Comparison of ENCODE assay signal across 9 cellular contexts in the genomic region with DNA sequence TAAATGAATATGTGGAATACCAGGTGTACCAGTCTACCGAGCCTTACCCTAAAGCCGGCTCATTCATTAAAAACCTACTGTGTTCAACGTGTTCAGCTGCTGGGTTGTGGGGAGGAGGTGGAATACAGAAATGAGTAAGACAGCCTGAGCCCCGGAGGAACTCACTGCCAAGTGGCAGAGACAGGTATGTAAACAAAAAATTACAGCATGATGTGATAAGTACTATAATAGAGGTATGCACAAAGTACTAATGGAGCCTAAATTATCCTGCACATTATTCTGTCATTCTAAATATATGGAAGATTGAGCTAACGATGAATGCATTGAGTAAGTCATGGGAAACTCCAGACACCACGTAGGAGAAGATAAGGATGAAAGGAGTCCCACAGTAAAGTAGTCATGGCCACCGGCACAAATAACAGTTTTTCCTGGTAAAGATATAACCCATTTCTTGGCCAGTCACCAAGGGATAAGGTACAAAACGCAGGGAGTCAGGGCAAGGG. TPM values are rescaled to one million over a fixed set of nuclear protein-coding genes. Genes with fewer than 3 reads are reported as not detected.
DNase-seq lines count a peak whose midpoint lies in the region; ATAC-seq and TF ChIP-seq lines count a peak whose summit lies in the region.
"Had no signal": no experiment of that assay in that cellular context is flagged by ENCODE, and none has a peak within 500 bp of the region (broad histone marks: within the 10 kb centered on the region; RNA-seq: fewer than 3 reads in every experiment).

No MANE protein-coding gene starts in this region.

- TF ChIP-seq CTCF in vagina (IDR thresholded peaks at IDR 0.05) = no peak

- no peaks in the 10 kb centered on the region for H3K27me3 ChIP-seq in vagina

- intact Hi-C loops in vagina (cut with DNase I) = no loop called here

- H3K4me3 ChIP-seq in vagina = no peak overlapping the region
- H3K4me3 ChIP-seq: lung, thoracic aorta had no signal

- DNase-seq in M059J (ENCODE audit: low read depth) = peak; percentile 51
- peak; percentile 52 for DNase-seq in kidney tubule cell (ENCODE audit: low spot score)
- no peak for DNase-seq in vagina (ENCODE audit: extremely low spot score in 2 of 2)
- no peak for DNase-seq in midbrain (lab: John Stamatoyannopoulos, UW)

- no peak for TF ChIP-seq POLR2A in vagina (IDR thresholded peaks at IDR 0.05)

- ATAC-seq in GM18517 (IDR thresholded peaks at IDR 0.05; ENCODE audit: unreplicated experiment) (peak; percentile 52), GM21515 (IDR thresholded peaks at IDR 0.05; ENCODE audit: unreplicated experiment) (peak; percentile 50), GM19467 (IDR thresholded peaks at IDR 0.05; ENCODE audit: unreplicated experiment) (no peak)

- no peaks in the 10 kb centered on the region for H3K9me3 ChIP-seq in vagina
- H3K9me3 ChIP-seq: thoracic aorta had no signal

- no peak overlapping the region for H3K27ac ChIP-seq in vagina
- H3K27ac ChIP-seq: thoracic aorta had no signal

- no peaks in the 10 kb centered on the region for H3K4me1 ChIP-seq in vagina

- no peaks in the 10 kb centered on the region for H3K36me3 ChIP-seq in vagina
- H3K36me3 ChIP-seq: thoracic aorta had no signal

RNA-seq across cellular contexts. Expression of a gene that starts 6.9 kb away (rescaled TPM):
- total RNA-seq in M059J (2014; rRNA removed; shearing (Covaris generic)) = 1.4 TPM in 2 replicates
- total RNA-seq in vagina = not detected
- total RNA-seq: thoracic aorta had no signal

Comparison
In these comparisons a context has a peak if more than half of its experiments do, and no peak if none do; other contexts are left out.
1. DNase-seq: peak in M059J (single experiment) and kidney tubule cell (single experiment); none in vagina (0 of 2) and midbrain (single experiment).